14 cellular contexts compared by ENCODE assay signal in genomic region chr4:169244210-169244609, GRCh38. TPM values are rescaled to one million over a fixed set of nuclear protein-coding genes. Genes with fewer than 3 reads are reported as not detected.
DNase-seq lines count a peak whose midpoint lies in the region; ATAC-seq and TF ChIP-seq lines count a peak whose summit lies in the region.
"Had no signal": no experiment of that assay in that cellular context is flagged by ENCODE, and none has a peak within 500 bp of the region (broad histone marks: within the 10 kb centered on the region; RNA-seq: fewer than 3 reads in every experiment).

No MANE protein-coding gene starts in this region.

- CTCF ChIA-PET in Caco-2 (lab: Charles Lee): no interaction called here

- H3K27me3 ChIP-seq in neural progenitor cell (no peaks in the 10 kb centered on the region), Caco-2 (replicated peaks; ENCODE audit: control insufficient read depth, insufficient read depth, low read length) (no peaks in the 10 kb centered on the region)
- H3K27me3 ChIP-seq: transverse colon had no signal

- intact Hi-C loops in Caco-2 (cut with micrococcal nuclease; ENCODE audit: unreplicated experiment): no loop called here

- peaks cover 11% of the 10 kb centered on the region for H3F3A ChIP-seq in neural progenitor cell (ENCODE audit: low read depth)

- peaks cover 99% of the 10 kb centered on the region for H3K79me2 ChIP-seq in neural progenitor cell (ENCODE audit: low read depth)

- DNase-seq in HFFc6 (no peak), fibroblast of mammary gland (ENCODE audit: low read depth) (peak; percentile 38), neural progenitor cell (ENCODE audit: low spot score) (peak; percentile 60), AML-193 (lab: John Stamatoyannopoulos, UW) (no peak), EL (no peak), Caco-2 (no peak)
- DNase-seq: activated CD4-positive, alpha-beta memory T cell treated with anti-CD3 and anti-CD28 coated beads, Interleukin-2, amount 10 ng/mL, durations not matched to agents 7 days and 5 days; anterior cingulate cortex; C1 segment of cervical spinal cord; NCI-H1105; stimulated activated CD4-positive, alpha-beta T cell treated with anti-CD3 and anti-CD28 coated beads, Interleukin-4, amount 100 ng/mL, for 1 hour; transverse colon had no signal

- peak overlapping the region; percentile 69 for H3K4me2 ChIP-seq in neural progenitor cell

- H3K36me3 Mint-ChIP-seq in HFFc6 (ENCODE audit: low read depth): peaks cover 54% of the 10 kb centered on the region
- H3K36me3 Mint-ChIP-seq in neural progenitor cell: peaks cover 25% of the 10 kb centered on the region
- peaks cover 11% of the 10 kb centered on the region for H3K36me3 Mint-ChIP-seq in Caco-2 (ENCODE audit: insufficient read depth, unreplicated experiment)

- no peaks in the 10 kb centered on the region for H4K20me1 ChIP-seq in neural progenitor cell (ENCODE audit: low read depth)

- no peaks in the 10 kb centered on the region for H3K36me3 ChIP-seq in neural progenitor cell
- no peaks in the 10 kb centered on the region for H3K36me3 ChIP-seq in Caco-2 (ENCODE audit: control insufficient read depth, insufficient read depth, low read length)
- H3K36me3 ChIP-seq: transverse colon had no signal

- H3K9me3 ChIP-seq in neural progenitor cell (ENCODE audit: low read depth) (no peaks in the 10 kb centered on the region), Caco-2 (no peaks in the 10 kb centered on the region)
- H3K9me3 ChIP-seq: transverse colon had no signal

- no peak overlapping the region for H3K4me3 ChIP-seq in fibroblast of mammary gland (ENCODE audit: control insufficient read depth, low read depth, low read length)
- peak overlapping the region; percentile 18 for H3K4me3 ChIP-seq in neural progenitor cell
- H3K4me3 ChIP-seq in Caco-2 (ENCODE audit: low read depth, low read length): no peak overlapping the region
- H3K4me3 ChIP-seq: transverse colon had no signal

- H3K9ac ChIP-seq in neural progenitor cell: no peak overlapping the region

- H3K27ac ChIP-seq in VCaP: peak overlapping the region; percentile 14; the same call in 1 of the 2 replicates
- peak overlapping the region; percentile 86 for H3K27ac ChIP-seq in neural progenitor cell
- H3K27ac ChIP-seq: transverse colon had no signal

- H3K9me3 Mint-ChIP-seq in HFFc6: no peaks in the 10 kb centered on the region
- H3K9me3 Mint-ChIP-seq in neural progenitor cell: peaks cover 18% of the 10 kb centered on the region
- H3K9me3 Mint-ChIP-seq in Caco-2 (ENCODE audit: unreplicated experiment): no peaks in the 10 kb centered on the region
- H3K9me3 Mint-ChIP-seq: activated CD4-positive, alpha-beta memory T cell treated with anti-CD3 and anti-CD28 coated beads, Interleukin-2, amount 10 ng/mL, durations not matched to agents 7 days and 5 days had no signal

- POLR2A ChIA-PET in Caco-2 (lab: Charles Lee): no interaction called here

- H3K4me3 Mint-ChIP-seq in HFFc6 (no peak overlapping the region), neural progenitor cell (peak overlapping the region; percentile 67), Caco-2 (ENCODE audit: unreplicated experiment) (no peak overlapping the region)
- H3K4me3 Mint-ChIP-seq: activated CD4-positive, alpha-beta memory T cell treated with anti-CD3 and anti-CD28 coated beads, Interleukin-2, amount 10 ng/mL, durations not matched to agents 7 days and 5 days had no signal

- H3K4me1 Mint-ChIP-seq in HFFc6 (ENCODE audit: low read depth) (peaks cover 88% of the 10 kb centered on the region), neural progenitor cell (peaks cover 62% of the 10 kb centered on the region), Caco-2 (ENCODE audit: low read depth, unreplicated experiment) (peaks cover 21% of the 10 kb centered on the region)
- H3K4me1 Mint-ChIP-seq: activated CD4-positive, alpha-beta memory T cell treated with anti-CD3 and anti-CD28 coated beads, Interleukin-2, amount 10 ng/mL, durations not matched to agents 7 days and 5 days had no signal

- BruUV-seq in Caco-2 (replicated peaks; lab: Mats Ljungman, UMichigan): no TSS peak

- H3K4me1 ChIP-seq in neural progenitor cell (peaks cover 43% of the 10 kb centered on the region), Caco-2 (peaks cover 12% of the 10 kb centered on the region)

- no peaks in the 10 kb centered on the region; the same call in 1 of the 2 replicates for H3K27me3 Mint-ChIP-seq in HFFc6 (ENCODE audit: insufficient read depth)
- peaks cover 2% of the 10 kb centered on the region for H3K27me3 Mint-ChIP-seq in neural progenitor cell (ENCODE audit: insufficient read depth, low read depth)
- no peaks in the 10 kb centered on the region for H3K27me3 Mint-ChIP-seq in Caco-2 (ENCODE audit: insufficient read depth, unreplicated experiment)

- TF ChIP-seq CTCF in HFFc6 (IDR thresholded peaks at IDR 0.05) (no peak), VCaP (conservative IDR thresholded peaks at IDR 0.05) (no peak), fibroblast of mammary gland (conservative IDR thresholded peaks at IDR 0.05; ENCODE audit: control insufficient read depth, insufficient read depth, low read depth, low read length) (no peak), neural progenitor cell (IDR thresholded peaks at IDR 0.05) (no peak), Caco-2 (IDR thresholded peaks at IDR 0.05; ENCODE audit: insufficient read depth in 1 of 2, low read depth in 1 of 2, low read length in 1 of 2, severe bottlenecking in 1 of 2, unreplicated experiment in 1 of 2) (no peak)

- H2AFZ ChIP-seq in neural progenitor cell (replicated peaks): no peak overlapping the region

- H3K27ac Mint-ChIP-seq in HFFc6 (peak overlapping the region; percentile 51), neural progenitor cell (peak overlapping the region; percentile 98), Caco-2 (ENCODE audit: unreplicated experiment) (no peak overlapping the region)
- H3K27ac Mint-ChIP-seq: activated CD4-positive, alpha-beta memory T cell treated with anti-CD3 and anti-CD28 coated beads, Interleukin-2, amount 10 ng/mL, durations not matched to agents 7 days and 5 days had no signal

- no peak for ATAC-seq in HG03378 (IDR thresholded peaks at IDR 0.05; ENCODE audit: unreplicated experiment)

RNA-seq across cellular contexts. Expression of gene SH3RF1, which starts 26.5 kb away (rescaled TPM):
- total RNA-seq in HFFc6 (2021; fragmentation: NEBNext Ultra II Directional; extraction: Animal tissue kit (Norgen Biotek cat#: 25700)): 10 to 100 TPM; 54.5 to 67.1 (median 57.1) TPM
- total RNA-seq in neural progenitor cell (ENCODE audit: low replicate concordance) (14.1 and 17.1 TPM in 2 replicates), Caco-2 (2022) (25.1 and 28.1 TPM in 2 replicates)

Comparison
In these comparisons a context has a peak if more than half of its experiments do, and no peak if none do; other contexts are left out.
1. DNase-seq: peak in fibroblast of mammary gland (single experiment) and neural progenitor cell (single experiment); none in HFFc6 (single experiment), AML-193 (0 of 2), EL (single experiment) and Caco-2 (0 of 2).